2 cellular contexts compared by ENCODE assay signal in the genomic region with DNA sequence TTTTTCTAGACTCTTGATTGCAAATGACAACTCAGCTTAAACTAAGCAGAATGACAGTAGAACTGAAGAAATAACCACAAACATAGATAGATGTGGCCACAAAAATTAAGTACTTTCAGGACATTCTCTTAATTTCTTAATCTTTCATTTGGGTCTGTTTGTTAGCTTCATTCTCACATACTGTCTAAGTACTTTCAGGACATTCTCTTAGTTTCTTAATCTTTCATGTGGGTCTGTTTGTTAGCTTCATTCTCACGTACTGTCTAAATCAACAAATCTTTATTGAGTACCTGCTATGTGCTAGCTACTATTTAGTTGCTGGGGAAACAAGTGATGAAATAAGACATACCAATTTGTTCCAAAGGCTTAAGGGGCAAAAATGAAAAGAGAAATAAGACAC.
TF ChIP-seq lines count a peak whose summit lies in the region.

No MANE protein-coding gene starts in this region.

TF ChIP-seq in SK-N-SH, 30 proteins besides CTCF, POLR2A, EP300 and RAD21 (continued from another document):
- TF ChIP-seq, protein P1, sequence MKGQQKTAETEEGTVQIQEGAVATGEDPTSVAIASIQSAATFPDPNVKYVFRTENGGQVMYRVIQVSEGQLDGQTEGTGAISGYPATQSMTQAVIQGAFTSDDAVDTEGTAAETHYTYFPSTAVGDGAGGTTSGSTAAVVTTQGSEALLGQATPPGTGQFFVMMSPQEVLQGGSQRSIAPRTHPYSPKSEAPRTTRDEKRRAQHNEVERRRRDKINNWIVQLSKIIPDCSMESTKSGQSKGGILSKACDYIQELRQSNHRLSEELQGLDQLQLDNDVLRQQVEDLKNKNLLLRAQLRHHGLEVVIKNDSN (IDR thresholded peaks at IDR 0.05; ENCODE audit: borderline replicate concordance, low read depth), result no peak
- TF ChIP-seq, protein P2, sequence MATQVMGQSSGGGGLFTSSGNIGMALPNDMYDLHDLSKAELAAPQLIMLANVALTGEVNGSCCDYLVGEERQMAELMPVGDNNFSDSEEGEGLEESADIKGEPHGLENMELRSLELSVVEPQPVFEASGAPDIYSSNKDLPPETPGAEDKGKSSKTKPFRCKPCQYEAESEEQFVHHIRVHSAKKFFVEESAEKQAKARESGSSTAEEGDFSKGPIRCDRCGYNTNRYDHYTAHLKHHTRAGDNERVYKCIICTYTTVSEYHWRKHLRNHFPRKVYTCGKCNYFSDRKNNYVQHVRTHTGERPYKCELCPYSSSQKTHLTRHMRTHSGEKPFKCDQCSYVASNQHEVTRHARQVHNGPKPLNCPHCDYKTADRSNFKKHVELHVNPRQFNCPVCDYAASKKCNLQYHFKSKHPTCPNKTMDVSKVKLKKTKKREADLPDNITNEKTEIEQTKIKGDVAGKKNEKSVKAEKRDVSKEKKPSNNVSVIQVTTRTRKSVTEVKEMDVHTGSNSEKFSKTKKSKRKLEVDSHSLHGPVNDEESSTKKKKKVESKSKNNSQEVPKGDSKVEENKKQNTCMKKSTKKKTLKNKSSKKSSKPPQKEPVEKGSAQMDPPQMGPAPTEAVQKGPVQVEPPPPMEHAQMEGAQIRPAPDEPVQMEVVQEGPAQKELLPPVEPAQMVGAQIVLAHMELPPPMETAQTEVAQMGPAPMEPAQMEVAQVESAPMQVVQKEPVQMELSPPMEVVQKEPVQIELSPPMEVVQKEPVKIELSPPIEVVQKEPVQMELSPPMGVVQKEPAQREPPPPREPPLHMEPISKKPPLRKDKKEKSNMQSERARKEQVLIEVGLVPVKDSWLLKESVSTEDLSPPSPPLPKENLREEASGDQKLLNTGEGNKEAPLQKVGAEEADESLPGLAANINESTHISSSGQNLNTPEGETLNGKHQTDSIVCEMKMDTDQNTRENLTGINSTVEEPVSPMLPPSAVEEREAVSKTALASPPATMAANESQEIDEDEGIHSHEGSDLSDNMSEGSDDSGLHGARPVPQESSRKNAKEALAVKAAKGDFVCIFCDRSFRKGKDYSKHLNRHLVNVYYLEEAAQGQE (IDR thresholded peaks at IDR 0.05; ENCODE audit: low read depth, low read length), result no peak
- TF ChIP-seq EZH2phosphoT487 (IDR thresholded peaks at IDR 0.05; ENCODE audit: borderline replicate concordance, low read depth) (no peak), FOSL2 (IDR thresholded peaks at IDR 0.05; ENCODE audit: borderline replicate concordance, low read depth) (no peak), TCF12 (IDR thresholded peaks at IDR 0.05) (no peak), NRF1 (IDR thresholded peaks at IDR 0.05; ENCODE audit: low read depth, low read length) (no peak)

TF ChIP-seq in SK-N-SH treated with all-trans-retinoic acid at 6 μM for 48 hours, 23 proteins besides CTCF, POLR2A, EP300 and RAD21 (continued from another document):
- TF ChIP-seq TSHZ2 (CRISPR knock-in tag; IDR thresholded peaks at IDR 0.05) (no peak), BACH2 (CRISPR knock-in tag; IDR thresholded peaks at IDR 0.05; ENCODE audit: borderline replicate concordance) (no peak)
